In the genomic region with DNA sequence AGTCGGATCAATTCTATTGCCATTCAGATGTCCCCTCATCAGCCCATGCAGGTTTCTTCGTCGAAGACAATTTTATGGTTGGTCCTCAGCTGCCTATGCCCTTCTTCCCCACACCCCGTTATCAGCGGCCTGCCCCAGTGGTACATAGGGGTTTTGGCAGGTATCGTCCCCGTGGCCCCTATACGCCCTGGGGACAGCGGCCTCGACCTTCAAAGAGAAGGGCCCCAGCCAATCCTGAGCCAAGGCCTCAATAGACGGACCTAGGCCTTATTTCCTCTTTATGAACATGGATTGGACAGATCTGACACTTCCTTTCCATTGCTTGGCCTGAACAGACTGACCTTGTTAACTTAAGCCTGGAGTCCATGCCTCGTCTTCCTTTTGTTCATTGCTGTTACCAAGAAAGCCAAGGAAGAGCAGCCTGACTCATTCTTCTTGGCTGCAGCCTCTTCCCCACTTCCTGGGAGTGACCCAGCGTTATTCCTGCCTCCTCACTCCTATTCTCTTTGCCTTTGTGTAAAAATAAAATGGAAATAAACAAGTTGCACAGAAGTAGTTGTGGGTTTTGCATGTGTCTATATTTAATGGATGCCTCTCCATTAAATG, we compare ENCODE assay signal across 1 cellular context.
A peak's percentile ranks its signal among the peaks of the same experiment; 100 is the strongest.
TF ChIP-seq lines count a peak whose summit lies in the region.

No MANE protein-coding gene starts in this region.

TF ChIP-seq in K562, 482 proteins besides CTCF, POLR2A, EP300 and RAD21 (continued from another document and continues in another):
- TF ChIP-seq, protein P1, sequence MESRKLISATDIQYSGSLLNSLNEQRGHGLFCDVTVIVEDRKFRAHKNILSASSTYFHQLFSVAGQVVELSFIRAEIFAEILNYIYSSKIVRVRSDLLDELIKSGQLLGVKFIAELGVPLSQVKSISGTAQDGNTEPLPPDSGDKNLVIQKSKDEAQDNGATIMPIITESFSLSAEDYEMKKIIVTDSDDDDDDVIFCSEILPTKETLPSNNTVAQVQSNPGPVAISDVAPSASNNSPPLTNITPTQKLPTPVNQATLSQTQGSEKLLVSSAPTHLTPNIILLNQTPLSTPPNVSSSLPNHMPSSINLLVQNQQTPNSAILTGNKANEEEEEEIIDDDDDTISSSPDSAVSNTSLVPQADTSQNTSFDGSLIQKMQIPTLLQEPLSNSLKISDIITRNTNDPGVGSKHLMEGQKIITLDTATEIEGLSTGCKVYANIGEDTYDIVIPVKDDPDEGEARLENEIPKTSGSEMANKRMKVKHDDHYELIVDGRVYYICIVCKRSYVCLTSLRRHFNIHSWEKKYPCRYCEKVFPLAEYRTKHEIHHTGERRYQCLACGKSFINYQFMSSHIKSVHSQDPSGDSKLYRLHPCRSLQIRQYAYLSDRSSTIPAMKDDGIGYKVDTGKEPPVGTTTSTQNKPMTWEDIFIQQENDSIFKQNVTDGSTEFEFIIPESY (CRISPR knock-in tag; IDR thresholded peaks at IDR 0.05) = peak; percentile 67; the same call in 1 of the 2 replicates
- TF ChIP-seq, protein P2, sequence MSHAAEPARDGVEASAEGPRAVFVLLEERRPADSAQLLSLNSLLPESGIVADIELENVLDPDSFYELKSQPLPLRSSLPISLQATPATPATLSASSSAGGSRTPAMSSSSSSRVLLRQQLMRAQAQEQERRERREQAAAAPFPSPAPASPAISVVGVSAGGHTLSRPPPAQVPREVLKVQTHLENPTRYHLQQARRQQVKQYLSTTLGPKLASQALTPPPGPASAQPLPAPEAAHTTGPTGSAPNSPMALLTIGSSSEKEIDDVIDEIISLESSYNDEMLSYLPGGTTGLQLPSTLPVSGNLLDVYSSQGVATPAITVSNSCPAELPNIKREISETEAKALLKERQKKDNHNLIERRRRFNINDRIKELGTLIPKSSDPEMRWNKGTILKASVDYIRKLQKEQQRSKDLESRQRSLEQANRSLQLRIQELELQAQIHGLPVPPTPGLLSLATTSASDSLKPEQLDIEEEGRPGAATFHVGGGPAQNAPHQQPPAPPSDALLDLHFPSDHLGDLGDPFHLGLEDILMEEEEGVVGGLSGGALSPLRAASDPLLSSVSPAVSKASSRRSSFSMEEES (CRISPR knock-in tag; IDR thresholded peaks at IDR 0.05) = no peak
- no peak for TF ChIP-seq FOXP1 (CRISPR knock-in tag; IDR thresholded peaks at IDR 0.05)
- no peak for TF ChIP-seq FOXK2 (conservative IDR thresholded peaks at IDR 0.05 in 1 of 2, IDR thresholded peaks at IDR 0.05 in 1 of 2; ENCODE audit: low read depth in 2 of 2)
- TF ChIP-seq RBM25 (IDR thresholded peaks at IDR 0.05; ENCODE audit: low read depth, low read length, severe bottlenecking) = no peak
- TF ChIP-seq ZNF507 (tag; conservative IDR thresholded peaks at IDR 0.05) = no peak
- TF ChIP-seq GTF2F1 (IDR thresholded peaks at IDR 0.05; ENCODE audit: low read depth, low read length) = no peak
- no peak for TF ChIP-seq TEAD2 (tag; IDR thresholded peaks at IDR 0.05)
- 0 out of 3 replicates have a peak, but pooled peaks of 1 of the 2 experiments have one; percentile 19 for TF ChIP-seq CBX3 (IDR thresholded peaks at IDR 0.05; ENCODE audit: borderline replicate concordance in 1 of 2, low read length in 2 of 2)
- TF ChIP-seq ZBTB26 (CRISPR knock-in tag; IDR thresholded peaks at IDR 0.05) = no peak
- no peak for TF ChIP-seq GTF2E2 (tag; IDR thresholded peaks at IDR 0.05)
- TF ChIP-seq, protein P3, sequence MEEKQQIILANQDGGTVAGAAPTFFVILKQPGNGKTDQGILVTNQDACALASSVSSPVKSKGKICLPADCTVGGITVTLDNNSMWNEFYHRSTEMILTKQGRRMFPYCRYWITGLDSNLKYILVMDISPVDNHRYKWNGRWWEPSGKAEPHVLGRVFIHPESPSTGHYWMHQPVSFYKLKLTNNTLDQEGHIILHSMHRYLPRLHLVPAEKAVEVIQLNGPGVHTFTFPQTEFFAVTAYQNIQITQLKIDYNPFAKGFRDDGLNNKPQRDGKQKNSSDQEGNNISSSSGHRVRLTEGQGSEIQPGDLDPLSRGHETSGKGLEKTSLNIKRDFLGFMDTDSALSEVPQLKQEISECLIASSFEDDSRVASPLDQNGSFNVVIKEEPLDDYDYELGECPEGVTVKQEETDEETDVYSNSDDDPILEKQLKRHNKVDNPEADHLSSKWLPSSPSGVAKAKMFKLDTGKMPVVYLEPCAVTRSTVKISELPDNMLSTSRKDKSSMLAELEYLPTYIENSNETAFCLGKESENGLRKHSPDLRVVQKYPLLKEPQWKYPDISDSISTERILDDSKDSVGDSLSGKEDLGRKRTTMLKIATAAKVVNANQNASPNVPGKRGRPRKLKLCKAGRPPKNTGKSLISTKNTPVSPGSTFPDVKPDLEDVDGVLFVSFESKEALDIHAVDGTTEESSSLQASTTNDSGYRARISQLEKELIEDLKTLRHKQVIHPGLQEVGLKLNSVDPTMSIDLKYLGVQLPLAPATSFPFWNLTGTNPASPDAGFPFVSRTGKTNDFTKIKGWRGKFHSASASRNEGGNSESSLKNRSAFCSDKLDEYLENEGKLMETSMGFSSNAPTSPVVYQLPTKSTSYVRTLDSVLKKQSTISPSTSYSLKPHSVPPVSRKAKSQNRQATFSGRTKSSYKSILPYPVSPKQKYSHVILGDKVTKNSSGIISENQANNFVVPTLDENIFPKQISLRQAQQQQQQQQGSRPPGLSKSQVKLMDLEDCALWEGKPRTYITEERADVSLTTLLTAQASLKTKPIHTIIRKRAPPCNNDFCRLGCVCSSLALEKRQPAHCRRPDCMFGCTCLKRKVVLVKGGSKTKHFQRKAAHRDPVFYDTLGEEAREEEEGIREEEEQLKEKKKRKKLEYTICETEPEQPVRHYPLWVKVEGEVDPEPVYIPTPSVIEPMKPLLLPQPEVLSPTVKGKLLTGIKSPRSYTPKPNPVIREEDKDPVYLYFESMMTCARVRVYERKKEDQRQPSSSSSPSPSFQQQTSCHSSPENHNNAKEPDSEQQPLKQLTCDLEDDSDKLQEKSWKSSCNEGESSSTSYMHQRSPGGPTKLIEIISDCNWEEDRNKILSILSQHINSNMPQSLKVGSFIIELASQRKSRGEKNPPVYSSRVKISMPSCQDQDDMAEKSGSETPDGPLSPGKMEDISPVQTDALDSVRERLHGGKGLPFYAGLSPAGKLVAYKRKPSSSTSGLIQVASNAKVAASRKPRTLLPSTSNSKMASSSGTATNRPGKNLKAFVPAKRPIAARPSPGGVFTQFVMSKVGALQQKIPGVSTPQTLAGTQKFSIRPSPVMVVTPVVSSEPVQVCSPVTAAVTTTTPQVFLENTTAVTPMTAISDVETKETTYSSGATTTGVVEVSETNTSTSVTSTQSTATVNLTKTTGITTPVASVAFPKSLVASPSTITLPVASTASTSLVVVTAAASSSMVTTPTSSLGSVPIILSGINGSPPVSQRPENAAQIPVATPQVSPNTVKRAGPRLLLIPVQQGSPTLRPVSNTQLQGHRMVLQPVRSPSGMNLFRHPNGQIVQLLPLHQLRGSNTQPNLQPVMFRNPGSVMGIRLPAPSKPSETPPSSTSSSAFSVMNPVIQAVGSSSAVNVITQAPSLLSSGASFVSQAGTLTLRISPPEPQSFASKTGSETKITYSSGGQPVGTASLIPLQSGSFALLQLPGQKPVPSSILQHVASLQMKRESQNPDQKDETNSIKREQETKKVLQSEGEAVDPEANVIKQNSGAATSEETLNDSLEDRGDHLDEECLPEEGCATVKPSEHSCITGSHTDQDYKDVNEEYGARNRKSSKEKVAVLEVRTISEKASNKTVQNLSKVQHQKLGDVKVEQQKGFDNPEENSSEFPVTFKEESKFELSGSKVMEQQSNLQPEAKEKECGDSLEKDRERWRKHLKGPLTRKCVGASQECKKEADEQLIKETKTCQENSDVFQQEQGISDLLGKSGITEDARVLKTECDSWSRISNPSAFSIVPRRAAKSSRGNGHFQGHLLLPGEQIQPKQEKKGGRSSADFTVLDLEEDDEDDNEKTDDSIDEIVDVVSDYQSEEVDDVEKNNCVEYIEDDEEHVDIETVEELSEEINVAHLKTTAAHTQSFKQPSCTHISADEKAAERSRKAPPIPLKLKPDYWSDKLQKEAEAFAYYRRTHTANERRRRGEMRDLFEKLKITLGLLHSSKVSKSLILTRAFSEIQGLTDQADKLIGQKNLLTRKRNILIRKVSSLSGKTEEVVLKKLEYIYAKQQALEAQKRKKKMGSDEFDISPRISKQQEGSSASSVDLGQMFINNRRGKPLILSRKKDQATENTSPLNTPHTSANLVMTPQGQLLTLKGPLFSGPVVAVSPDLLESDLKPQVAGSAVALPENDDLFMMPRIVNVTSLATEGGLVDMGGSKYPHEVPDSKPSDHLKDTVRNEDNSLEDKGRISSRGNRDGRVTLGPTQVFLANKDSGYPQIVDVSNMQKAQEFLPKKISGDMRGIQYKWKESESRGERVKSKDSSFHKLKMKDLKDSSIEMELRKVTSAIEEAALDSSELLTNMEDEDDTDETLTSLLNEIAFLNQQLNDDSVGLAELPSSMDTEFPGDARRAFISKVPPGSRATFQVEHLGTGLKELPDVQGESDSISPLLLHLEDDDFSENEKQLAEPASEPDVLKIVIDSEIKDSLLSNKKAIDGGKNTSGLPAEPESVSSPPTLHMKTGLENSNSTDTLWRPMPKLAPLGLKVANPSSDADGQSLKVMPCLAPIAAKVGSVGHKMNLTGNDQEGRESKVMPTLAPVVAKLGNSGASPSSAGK (IDR thresholded peaks at IDR 0.05) = 0 out of 2 replicates have a peak, but pooled peaks have one; percentile 23
- TF ChIP-seq, protein P4, sequence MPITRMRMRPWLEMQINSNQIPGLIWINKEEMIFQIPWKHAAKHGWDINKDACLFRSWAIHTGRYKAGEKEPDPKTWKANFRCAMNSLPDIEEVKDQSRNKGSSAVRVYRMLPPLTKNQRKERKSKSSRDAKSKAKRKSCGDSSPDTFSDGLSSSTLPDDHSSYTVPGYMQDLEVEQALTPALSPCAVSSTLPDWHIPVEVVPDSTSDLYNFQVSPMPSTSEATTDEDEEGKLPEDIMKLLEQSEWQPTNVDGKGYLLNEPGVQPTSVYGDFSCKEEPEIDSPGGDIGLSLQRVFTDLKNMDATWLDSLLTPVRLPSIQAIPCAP (CRISPR knock-in tag; IDR thresholded peaks at IDR 0.05; ENCODE audit: borderline replicate concordance) = no peak
- no peak for TF ChIP-seq NR2F6 (CRISPR knock-in tag; IDR thresholded peaks at IDR 0.05)
- no peak for TF ChIP-seq FOXM1 (IDR thresholded peaks at IDR 0.05; ENCODE audit: low read depth)
- no peak for TF ChIP-seq FOXM1 (CRISPR knock-in tag; IDR thresholded peaks at IDR 0.05; ENCODE audit: low read depth)
- TF ChIP-seq ATF7 (IDR thresholded peaks at IDR 0.05) = no peak
- TF ChIP-seq CBX2 (IDR thresholded peaks at IDR 0.05; ENCODE audit: insufficient read depth, low read length, poor library complexity, severe bottlenecking) = no peak
- TF ChIP-seq ZNF217 (CRISPR knock-in tag; IDR thresholded peaks at IDR 0.05) = no peak
- TF ChIP-seq DACH1 (IDR thresholded peaks at IDR 0.05; ENCODE audit: partially characterized antibody) = no peak
- TF ChIP-seq RFX1 (IDR thresholded peaks at IDR 0.05) = no peak
- TF ChIP-seq DPF2 (IDR thresholded peaks at IDR 0.05) = 0 out of 2 replicates have a peak, but pooled peaks have one; percentile 21
- no peak for TF ChIP-seq ZNF277 (CRISPR knock-in tag; IDR thresholded peaks at IDR 0.05; ENCODE audit: borderline replicate concordance)
- TF ChIP-seq JUNB (CRISPR knock-in tag; conservative IDR thresholded peaks at IDR 0.05) = no peak
- TF ChIP-seq ZNF354B (CRISPR knock-in tag; IDR thresholded peaks at IDR 0.05) = no peak
- TF ChIP-seq ZFP1 (CRISPR knock-in tag; IDR thresholded peaks at IDR 0.05) = no peak
- TF ChIP-seq ZNF57 (CRISPR knock-in tag; IDR thresholded peaks at IDR 0.05) = no peak
- TF ChIP-seq ZNF639 (CRISPR knock-in tag; conservative IDR thresholded peaks at IDR 0.05 in 1 of 2, IDR thresholded peaks at IDR 0.05 in 1 of 2) = no peak
- TF ChIP-seq, protein P5, sequence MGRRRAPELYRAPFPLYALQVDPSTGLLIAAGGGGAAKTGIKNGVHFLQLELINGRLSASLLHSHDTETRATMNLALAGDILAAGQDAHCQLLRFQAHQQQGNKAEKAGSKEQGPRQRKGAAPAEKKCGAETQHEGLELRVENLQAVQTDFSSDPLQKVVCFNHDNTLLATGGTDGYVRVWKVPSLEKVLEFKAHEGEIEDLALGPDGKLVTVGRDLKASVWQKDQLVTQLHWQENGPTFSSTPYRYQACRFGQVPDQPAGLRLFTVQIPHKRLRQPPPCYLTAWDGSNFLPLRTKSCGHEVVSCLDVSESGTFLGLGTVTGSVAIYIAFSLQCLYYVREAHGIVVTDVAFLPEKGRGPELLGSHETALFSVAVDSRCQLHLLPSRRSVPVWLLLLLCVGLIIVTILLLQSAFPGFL (CRISPR knock-in tag; IDR thresholded peaks at IDR 0.05) = no peak
- TF ChIP-seq ZNF764 (CRISPR knock-in tag; IDR thresholded peaks at IDR 0.05; ENCODE audit: low read depth) = no peak
- peak; percentile 29; the same call in 1 of the 2 replicates for TF ChIP-seq FOSL1 (tag; conservative IDR thresholded peaks at IDR 0.05)
- 0 out of 2 replicates have a peak, but pooled peaks have one; percentile 25 for TF ChIP-seq NFIC (IDR thresholded peaks at IDR 0.05)
- no peak for TF ChIP-seq ZNF23 (CRISPR knock-in tag; IDR thresholded peaks at IDR 0.05)
- TF ChIP-seq NFE2 (IDR thresholded peaks at IDR 0.05; ENCODE audit: low read depth) = peak; percentile 40; the same call in 1 of the 2 replicates
